ENCODE assay signal across 16 cellular contexts in the genomic region with DNA sequence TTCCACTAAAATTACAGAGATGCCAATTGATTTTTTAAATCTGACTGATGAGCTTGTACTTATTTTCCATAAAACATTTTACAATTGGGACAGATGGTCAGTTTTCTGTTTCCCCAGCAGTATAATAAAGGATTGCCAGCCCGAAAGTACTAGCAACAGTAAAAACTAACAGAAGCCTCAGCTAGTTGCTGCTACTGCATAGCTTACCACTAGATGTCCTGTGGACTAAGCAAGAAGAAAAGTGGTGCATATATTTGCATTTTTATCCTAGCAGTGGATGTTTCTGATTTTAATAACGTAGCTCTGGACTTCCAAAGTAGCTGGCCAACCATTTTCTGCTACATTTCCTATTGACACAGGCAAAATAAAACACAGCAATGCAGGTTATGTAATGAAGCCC.
DNase-seq lines count a peak whose midpoint lies in the region; ATAC-seq and TF ChIP-seq lines count a peak whose summit lies in the region.
"Had no signal": no experiment of that assay in that cellular context is flagged by ENCODE, and none has a peak within 500 bp of the region (broad histone marks: within the 10 kb centered on the region; RNA-seq: fewer than 3 reads in every experiment).

No MANE protein-coding gene starts in this region.

- peak; percentile 26 for TF ChIP-seq CTCF in C4-2B (conservative IDR thresholded peaks at IDR 0.05)
- peak; percentile 73 for TF ChIP-seq CTCF in VCaP (conservative IDR thresholded peaks at IDR 0.05)
- peak; percentile 39 for TF ChIP-seq CTCF in kidney epithelial cell (IDR thresholded peaks at IDR 0.05; ENCODE audit: insufficient read depth, low read length, poor library complexity, severe bottlenecking)

- ATAC-seq in GM21528 (IDR thresholded peaks at IDR 0.05; ENCODE audit: low FRiP score, unreplicated experiment): no peak
- ATAC-seq: effector memory CD8-positive, alpha-beta T cell; naive thymus-derived CD8-positive, alpha-beta T cell had no signal

- DNase-seq in HuH-7 (ENCODE audit: low spot score) (peak; percentile 0), kidney epithelial cell (ENCODE audit: low read depth) (no peak), HuH-7.5 (ENCODE audit: low spot score) (no peak), EL (no peak)
- DNase-seq in effector memory CD4-positive, alpha-beta T cell: no peak
- DNase-seq: activated CD4-positive, alpha-beta T cell treated with anti-CD3 and anti-CD28 coated beads for 4 hours; activated naive CD4-positive, alpha-beta T cell; effector memory CD8-positive, alpha-beta T cell; naive thymus-derived CD8-positive, alpha-beta T cell; SHP77 treated with DMSO at 0.1 percent for 48 hours; stimulated activated CD4-positive, alpha-beta T cell treated with anti-CD3 and anti-CD28 coated beads, Interleukin-2, amount 100 ng/mL, for 24 hours had no signal

- no peak overlapping the region for H3K4me3 ChIP-seq in kidney epithelial cell (ENCODE audit: low read depth, low read length)
- H3K4me3 ChIP-seq in effector memory CD4-positive, alpha-beta T cell (ENCODE audit: insufficient read depth, low read depth, low read length, poor library complexity, severe bottlenecking): no peak overlapping the region
- H3K4me3 ChIP-seq: suprapubic skin had no signal

- H3K27ac ChIP-seq in C4-2B (no peak overlapping the region), VCaP (no peak overlapping the region)
- no peak overlapping the region for H3K27ac ChIP-seq in effector memory CD4-positive, alpha-beta T cell (ENCODE audit: insufficient read depth, low read length, poor library complexity, severe bottlenecking)
- H3K27ac ChIP-seq: suprapubic skin had no signal

- no peaks in the 10 kb centered on the region for H3K27me3 ChIP-seq in kidney epithelial cell (ENCODE audit: control insufficient read depth, insufficient read depth, low read length)
- H3K27me3 ChIP-seq in effector memory CD4-positive, alpha-beta T cell (replicated peaks; ENCODE audit: control insufficient read depth, insufficient read depth, low read length, poor library complexity, severe bottlenecking): no peaks in the 10 kb centered on the region
- H3K27me3 ChIP-seq: suprapubic skin had no signal

- no peaks in the 10 kb centered on the region for H3K36me3 ChIP-seq in kidney epithelial cell (ENCODE audit: control insufficient read depth, insufficient read depth, low read length)
- H3K36me3 ChIP-seq in effector memory CD4-positive, alpha-beta T cell (ENCODE audit: control insufficient read depth, insufficient read depth, low read length): no peaks in the 10 kb centered on the region
- H3K36me3 ChIP-seq: suprapubic skin had no signal

- no peaks in the 10 kb centered on the region for H3K4me1 ChIP-seq in effector memory CD4-positive, alpha-beta T cell (ENCODE audit: control insufficient read depth, insufficient read depth, low read length, poor library complexity, severe bottlenecking)
- H3K4me1 ChIP-seq: Caco-2, suprapubic skin had no signal

- no peaks in the 10 kb centered on the region for H3K9me3 ChIP-seq in effector memory CD4-positive, alpha-beta T cell (ENCODE audit: control insufficient read depth, low read length)
- H3K9me3 ChIP-seq: Caco-2, suprapubic skin had no signal
